ENCODE assay signal across 8 cellular contexts in the genomic region with DNA sequence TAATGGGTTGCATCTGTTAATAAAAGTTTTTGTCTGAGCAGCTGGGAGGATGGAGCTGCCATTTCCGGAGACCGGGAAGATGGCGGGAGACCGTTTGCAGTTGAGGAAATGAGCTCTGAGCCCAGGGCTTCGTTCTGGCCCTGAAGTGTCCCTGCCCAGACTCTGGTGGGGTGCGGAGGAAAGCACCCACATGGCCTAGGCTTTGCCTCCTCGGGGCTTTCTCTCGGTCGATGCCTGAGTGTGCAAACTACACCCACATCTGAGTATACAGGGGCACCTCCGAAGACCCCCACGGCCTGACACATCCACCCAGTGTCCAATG. TPM values are rescaled to one million over a fixed set of nuclear protein-coding genes. Genes with fewer than 3 reads are reported as not detected.
A peak's percentile ranks its signal among the peaks of the same experiment; 100 is the strongest.
DNase-seq lines count a peak whose midpoint lies in the region; ATAC-seq, FAIRE-seq and TF ChIP-seq lines count a peak whose summit lies in the region.

No MANE protein-coding gene starts in this region.

- H3K4me1 ChIP-seq in astrocyte (ENCODE audit: insufficient read depth, low read length): peaks cover 25% of the 10 kb centered on the region
- H3K4me1 ChIP-seq in mesodermal cell (ENCODE audit: control insufficient read depth, insufficient read depth, low read length, poor library complexity, severe bottlenecking): peaks cover 19% of the 10 kb centered on the region

- H3K4me3 Mint-ChIP-seq in astrocyte (ENCODE audit: unreplicated experiment): no peak overlapping the region

- no peaks in the 10 kb centered on the region for H3K27me3 Mint-ChIP-seq in astrocyte (ENCODE audit: low read depth, unreplicated experiment)

- H3K9me3 ChIP-seq in astrocyte (ENCODE audit: insufficient read depth, low read depth, low read length): no peaks in the 10 kb centered on the region
- H3K9me3 ChIP-seq in mesodermal cell (ENCODE audit: control insufficient read depth, low read length): no peaks in the 10 kb centered on the region

- H3K36me3 ChIP-seq in astrocyte (ENCODE audit: insufficient read depth, low read length) (no peaks in the 10 kb centered on the region), mesodermal cell (ENCODE audit: control insufficient read depth, insufficient read depth, low read length) (no peaks in the 10 kb centered on the region), H7 (replicated peaks; ENCODE audit: control insufficient read depth, insufficient read depth, low read length) (no peaks in the 10 kb centered on the region)

- H3K4me1 Mint-ChIP-seq in astrocyte (ENCODE audit: low read depth, unreplicated experiment): peaks cover 8% of the 10 kb centered on the region

- no peak for TF ChIP-seq CTCF in astrocyte (IDR thresholded peaks at IDR 0.05; ENCODE audit: insufficient read depth, low read depth, low read length)

- no peaks in the 10 kb centered on the region for H3K9me3 Mint-ChIP-seq in astrocyte (ENCODE audit: unreplicated experiment)

- H2AFZ ChIP-seq in astrocyte (ENCODE audit: low read depth, low read length): no peak overlapping the region

- FAIRE-seq in astrocyte (lab: Jason Lieb, UNC): no peak

- H3K79me2 ChIP-seq in astrocyte (ENCODE audit: insufficient read depth, low read length): peaks cover 4% of the 10 kb centered on the region

- DNase-seq in astrocyte (ENCODE audit: low read depth) (no peak), NCI-H82 (lab: John Stamatoyannopoulos, UW) (no peak), NCI-H187 treated with DMSO at 0.1 percent for 48 hours (lab: John Stamatoyannopoulos, UW) (no peak), H7 (no peak), NCI-H774 (lab: John Stamatoyannopoulos, UW) (no peak)

- H3K36me3 Mint-ChIP-seq in astrocyte (ENCODE audit: low read depth, unreplicated experiment): no peaks in the 10 kb centered on the region

- H3K27me3 ChIP-seq in astrocyte (ENCODE audit: insufficient read depth, low read length) (no peaks in the 10 kb centered on the region), H7 (ENCODE audit: control insufficient read depth, insufficient read depth, low read length) (peaks cover 23% of the 10 kb centered on the region)

- peak overlapping the region; percentile 94 for H3K27ac Mint-ChIP-seq in astrocyte (ENCODE audit: unreplicated experiment)

- H3K27ac ChIP-seq in astrocyte (ENCODE audit: low read depth, low read length) (peak overlapping the region; percentile 98), mesodermal cell (ENCODE audit: low read depth, low read length, severe bottlenecking) (peak overlapping the region; percentile 91)

- H3K4me3 ChIP-seq in astrocyte (ENCODE audit: insufficient read depth, low read depth, low read length): peak overlapping the region; percentile 58
- no peak overlapping the region for H3K4me3 ChIP-seq in mesodermal cell (ENCODE audit: extremely low read depth, insufficient read depth, low read length, poor library complexity, severe bottlenecking)
- H3K4me3 ChIP-seq in H7 (ENCODE audit: insufficient read depth, low read depth, low read length): no peak overlapping the region

- H3K9ac ChIP-seq in astrocyte (ENCODE audit: low read length): peak overlapping the region; percentile 93

- no peaks in the 10 kb centered on the region for H4K20me1 ChIP-seq in astrocyte (ENCODE audit: insufficient read depth, low read length)

- H3K4me2 ChIP-seq in astrocyte (ENCODE audit: low read length): peak overlapping the region; percentile 97

- WGBS in mesodermal cell (ENCODE audit: insufficient coverage in 2 of 2), 2 experiments: 89 to 94% methylated on average over 7 to 9 of the region's 11 CpGs

- ATAC-seq in GM18868 (IDR thresholded peaks at IDR 0.05; ENCODE audit: unreplicated experiment) (peak; percentile 40), HG03060 (IDR thresholded peaks at IDR 0.05; ENCODE audit: low read depth, unreplicated experiment) (peak; percentile 36)

RNA-seq across cellular contexts. Expression of a gene that starts 15.6 kb away (rescaled TPM):
- total RNA-seq in astrocyte: 1.1 and 2.9 TPM in 2 replicates
- polyA plus RNA-seq in mesodermal cell (2013, experiment 1 of 2): 3.8 TPM
- 2.2 TPM for polyA plus RNA-seq in mesodermal cell (2013, experiment 2 of 2)
- total RNA-seq in H7 (2014; rRNA removed; shearing (Covaris generic)): not detected in 2 replicates

RNA-seq across cellular contexts. Expression of a gene that starts 44.6 kb away (rescaled TPM):
- 0.68 and 0.91 TPM in 2 replicates for total RNA-seq in astrocyte
- polyA plus RNA-seq in mesodermal cell (2013, experiment 1 of 2): 1.9 TPM
- 1.7 TPM for polyA plus RNA-seq in mesodermal cell (2013, experiment 2 of 2)
- 3.4 and 4.1 TPM in 2 replicates for total RNA-seq in H7 (2014; rRNA removed; shearing (Covaris generic))

RNA-seq across cellular contexts. Expression of a gene that starts 44.6 kb away (rescaled TPM):
- total RNA-seq in astrocyte: 22.6 and 27.3 TPM in 2 replicates
- 23.7 TPM for polyA plus RNA-seq in mesodermal cell (2013, experiment 1 of 2)
- 18.6 TPM for polyA plus RNA-seq in mesodermal cell (2013, experiment 2 of 2)
- 22.8 and 25.0 TPM in 2 replicates for total RNA-seq in H7 (2014; rRNA removed; shearing (Covaris generic))
